ENCODE assay signal across 20 cellular contexts in the genomic region with DNA sequence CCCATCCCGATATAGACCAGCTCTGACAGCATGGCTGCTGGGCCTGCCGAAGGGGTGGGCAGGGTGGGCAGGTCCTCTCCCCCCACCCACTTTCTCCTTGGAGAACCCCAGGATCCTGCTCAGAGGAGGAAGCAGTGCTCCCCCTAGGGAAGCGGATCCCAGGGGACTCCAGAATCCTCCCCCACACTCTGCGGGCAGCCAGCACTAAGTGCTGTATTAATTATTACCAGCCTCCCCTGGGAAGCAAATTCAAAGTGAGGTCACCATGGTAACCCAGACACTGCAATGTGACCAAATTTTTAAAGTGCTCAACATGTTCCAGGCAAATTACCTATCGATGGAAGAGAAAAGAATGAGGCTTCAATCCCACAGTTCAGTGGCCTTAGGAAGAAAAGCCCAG. TPM values are rescaled to one million over a fixed set of nuclear protein-coding genes. Genes with fewer than 3 reads are reported as not detected.
A peak's percentile ranks its signal among the peaks of the same experiment; 100 is the strongest.
DNase-seq lines count a peak whose midpoint lies in the region; ATAC-seq and TF ChIP-seq lines count a peak whose summit lies in the region.
"Had no signal": no experiment of that assay in that cellular context is flagged by ENCODE, and none has a peak within 500 bp of the region (broad histone marks: within the 10 kb centered on the region; RNA-seq: fewer than 3 reads in every experiment).

No MANE protein-coding gene starts in this region.

- no peaks in the 10 kb centered on the region for H3K27me3 ChIP-seq in H9 (ENCODE audit: insufficient read depth, low read length)
- H3K27me3 ChIP-seq in MM.1S (replicated peaks; ENCODE audit: insufficient read depth, low read length), result no peaks in the 10 kb centered on the region
- H3K27me3 ChIP-seq: heart left ventricle, tibial nerve had no signal

- H3K27ac ChIP-seq in H9 (ENCODE audit: insufficient read length, low read depth, low read length) (no peak overlapping the region), MM.1S (ENCODE audit: low read length) (no peak overlapping the region)
- H3K27ac ChIP-seq: heart left ventricle, KMS-11, tibial nerve had no signal

- H3K18ac ChIP-seq in H9 (ENCODE audit: insufficient read length, low read depth, low read length), result peak overlapping the region; percentile 25

- H4K20me1 ChIP-seq in H9 (ENCODE audit: control insufficient read depth, insufficient read depth, insufficient read length) (no peaks in the 10 kb centered on the region), MM.1S (ENCODE audit: insufficient read depth, low read length) (no peaks in the 10 kb centered on the region)

- no peaks in the 10 kb centered on the region for H3K79me2 ChIP-seq in H9 (ENCODE audit: insufficient read depth, low read length)
- no peaks in the 10 kb centered on the region for H3K79me2 ChIP-seq in MM.1S (ENCODE audit: low read length)

- no peak for ATAC-seq in stimulated activated effector memory CD8-positive, alpha-beta T cell treated with anti-CD3 and anti-CD28 coated beads, Interleukin-12 subunit alpha, Interleukin-12 subunit beta, amount 100 ng/mL, for 72 hours
- ATAC-seq in GM21825 (IDR thresholded peaks at IDR 0.05; ENCODE audit: unreplicated experiment), result no peak
- ATAC-seq: CD8-positive, alpha-beta T cell; heart left ventricle had no signal

- H3K9ac ChIP-seq in H9 (ENCODE audit: extremely low read depth, insufficient read length, low read length) (no peak overlapping the region), MM.1S (ENCODE audit: low read length) (no peak overlapping the region)
- H3K9ac ChIP-seq: KMS-11 had no signal

- H4K5ac ChIP-seq in H9 (ENCODE audit: insufficient read length, low read depth, low read length), result no peak overlapping the region

- no peak overlapping the region for H4K91ac ChIP-seq in H9 (ENCODE audit: insufficient read length, low read depth, low read length)

- DNase-seq in NCI-H526 (lab: John Stamatoyannopoulos, UW) (peak; percentile 24 to 72), NCI-H526 treated with DMSO at 0.1 percent for 48 hours (lab: John Stamatoyannopoulos, UW) (no peak), H9 (no peak), chondrocyte (ENCODE audit: low spot score) (peak; percentile 28), MM.1S (no peak)
- no peak for DNase-seq in stimulated activated effector memory CD8-positive, alpha-beta T cell treated with anti-CD3 and anti-CD28 coated beads, Interleukin-12 subunit alpha, Interleukin-12 subunit beta, amount 100 ng/mL, for 72 hours (ENCODE audit: low spot score in 2 of 2)
- DNase-seq in activated effector memory CD4-positive, alpha-beta T cell treated with Interleukin-2 at 50 U/mL for 16 hours, result no peak
- DNase-seq: activated naive CD4-positive, alpha-beta T cell treated with Interleukin-2 at 50 U/mL for 16 hours; CD8-positive, alpha-beta T cell; cerebellar nuclear complex; DMS79; effector memory CD4-positive, alpha-beta T cell; heart left ventricle; mesendoderm; NCI-H146; stimulated activated CD4-positive, alpha-beta T cell treated with anti-CD3 and anti-CD28 coated beads, Interleukin-12 subunit alpha, Interleukin-12 subunit beta, amount 100 ng/mL, for 4 hours had no signal

- H3K14ac ChIP-seq in H9 (ENCODE audit: insufficient read depth, low read length), result no peak overlapping the region

- H2AK5ac ChIP-seq in H9 (ENCODE audit: insufficient read length, low read length), result no peak overlapping the region

- H3K36me3 ChIP-seq in MM.1S (replicated peaks; ENCODE audit: insufficient read depth, low read length), result no peaks in the 10 kb centered on the region
- H3K36me3 ChIP-seq: heart left ventricle, tibial nerve had no signal

- H2BK12ac ChIP-seq in H9 (ENCODE audit: insufficient read length, low read depth, low read length), result no peak overlapping the region

- H3K4me2 ChIP-seq in H9 (ENCODE audit: insufficient read depth, insufficient read length, low read length), result no peak overlapping the region
- H3K4me2 ChIP-seq in MM.1S (ENCODE audit: low read depth, low read length), result no peak overlapping the region
- H3K4me2 ChIP-seq: KMS-11 had no signal

- H3K27ac Mint-ChIP-seq in H9, result no peak overlapping the region
- no peak overlapping the region for H3K27ac Mint-ChIP-seq in chondrocyte (ENCODE audit: unreplicated experiment)
- peak overlapping the region; percentile 48 for H3K27ac Mint-ChIP-seq in stimulated activated effector memory CD8-positive, alpha-beta T cell treated with anti-CD3 and anti-CD28 coated beads, Interleukin-12 subunit alpha, Interleukin-12 subunit beta, amount 100 ng/mL, for 72 hours
- H3K27ac Mint-ChIP-seq: CD8-positive, alpha-beta T cell; nephron had no signal

- peaks cover 0 to 5% of the 10 kb centered on the region in 2 experiments; a peak in 2 of 5 replicates for H3K9me3 Mint-ChIP-seq in H9
- peaks cover 5% of the 10 kb centered on the region for H3K9me3 Mint-ChIP-seq in chondrocyte (ENCODE audit: low read depth)
- H3K9me3 Mint-ChIP-seq in stimulated activated effector memory CD8-positive, alpha-beta T cell treated with anti-CD3 and anti-CD28 coated beads, Interleukin-12 subunit alpha, Interleukin-12 subunit beta, amount 100 ng/mL, for 72 hours, result peaks cover 4% of the 10 kb centered on the region

- H2BK15ac ChIP-seq in H9 (ENCODE audit: low read depth, low read length), result no peak overlapping the region

- no peak overlapping the region for H2BK120ac ChIP-seq in H9 (ENCODE audit: low read depth, low read length, poor library complexity, severe bottlenecking)

- peaks cover 5% of the 10 kb centered on the region for H3K27me3 Mint-ChIP-seq in H9 (ENCODE audit: low read depth)
- peaks cover 12% of the 10 kb centered on the region for H3K27me3 Mint-ChIP-seq in chondrocyte (ENCODE audit: low read depth)

- H3K9me2 ChIP-seq in MM.1S (replicated peaks; ENCODE audit: insufficient read depth, low read length), result no peaks in the 10 kb centered on the region

- no peak overlapping the region for H3T11ph ChIP-seq in H9 (ENCODE audit: low read length)

- no peak overlapping the region for H2BK5ac ChIP-seq in H9 (ENCODE audit: insufficient read length, low read length)

- no CpG with 5 or more reads among the region's 5 CpGs for WGBS in H9 (ENCODE audit: extremely low coverage, insufficient read length, low lambda C conversion rate)

- no peak overlapping the region for H2BK20ac ChIP-seq in H9 (ENCODE audit: low read depth, low read length, poor library complexity, severe bottlenecking)

- H3K4me1 ChIP-seq in H9 (ENCODE audit: insufficient read depth, low read length) (peaks cover 5% of the 10 kb centered on the region; the same call in 1 of the 2 replicates), MM.1S (ENCODE audit: low read length) (peaks cover 11% of the 10 kb centered on the region)

- H3K23ac ChIP-seq in H9 (ENCODE audit: insufficient read length, low read depth, low read length), result no peak overlapping the region

- H3K79me1 ChIP-seq in H9 (ENCODE audit: insufficient read depth, low read depth, low read length, poor library complexity, severe bottlenecking), result no peaks in the 10 kb centered on the region

- no peaks in the 10 kb centered on the region for H3K23me2 ChIP-seq in H9 (ENCODE audit: insufficient read length, low read depth, low read length, poor library complexity, severe bottlenecking)

- H3K4me3 Mint-ChIP-seq in H9, result no peak overlapping the region
- no peak overlapping the region for H3K4me3 Mint-ChIP-seq in chondrocyte (ENCODE audit: unreplicated experiment)
- H3K4me3 Mint-ChIP-seq in stimulated activated effector memory CD8-positive, alpha-beta T cell treated with anti-CD3 and anti-CD28 coated beads, Interleukin-12 subunit alpha, Interleukin-12 subunit beta, amount 100 ng/mL, for 72 hours, result no peak overlapping the region
- H3K4me3 Mint-ChIP-seq: CD8-positive, alpha-beta T cell; nephron had no signal

- no peak overlapping the region for H3K4ac ChIP-seq in H9 (ENCODE audit: low read depth, low read length)

- H4K8ac ChIP-seq in H9 (replicated peaks; ENCODE audit: insufficient read length, low read depth, low read length), result no peak overlapping the region

- TF ChIP-seq CTCF in H9 (conservative IDR thresholded peaks at IDR 0.05) (no peak), chondrocyte (IDR thresholded peaks at IDR 0.05) (no peak), MM.1S (IDR thresholded peaks at IDR 0.05; ENCODE audit: low read length) (no peak)

- H2AFZ ChIP-seq in H9 (ENCODE audit: low read length) (no peak overlapping the region), MM.1S (ENCODE audit: low read length) (no peak overlapping the region)

- H3F3A ChIP-seq in MM.1S (ENCODE audit: insufficient read depth, low read length), result no peaks in the 10 kb centered on the region

- H3K36me3 Mint-ChIP-seq in H9 (ENCODE audit: insufficient read depth in 1 of 3, low read depth in 3 of 3) (no peaks in the 10 kb centered on the region; a peak in 1 of 7 replicates), chondrocyte (ENCODE audit: low read depth) (peaks cover 4% of the 10 kb centered on the region)
- H3K36me3 Mint-ChIP-seq in stimulated activated effector memory CD8-positive, alpha-beta T cell treated with anti-CD3 and anti-CD28 coated beads, Interleukin-12 subunit alpha, Interleukin-12 subunit beta, amount 100 ng/mL, for 72 hours, result no peaks in the 10 kb centered on the region
- H3K36me3 Mint-ChIP-seq: CD8-positive, alpha-beta T cell had no signal

- no peak overlapping the region for H3K4me3 ChIP-seq in MM.1S (ENCODE audit: low read length)
- H3K4me3 ChIP-seq: heart left ventricle, tibial nerve had no signal

- H3K4me1 Mint-ChIP-seq in H9 (peaks cover 17 to 18% of the 10 kb centered on the region in 2 experiments), chondrocyte (ENCODE audit: low read depth) (peaks cover 3% of the 10 kb centered on the region)
- peaks cover 6% of the 10 kb centered on the region for H3K4me1 Mint-ChIP-seq in stimulated activated effector memory CD8-positive, alpha-beta T cell treated with anti-CD3 and anti-CD28 coated beads, Interleukin-12 subunit alpha, Interleukin-12 subunit beta, amount 100 ng/mL, for 72 hours

- no peak overlapping the region for H3K56ac ChIP-seq in H9 (ENCODE audit: insufficient read length, low read depth, low read length)

- H3K9me3 ChIP-seq in H9 (ENCODE audit: control insufficient read depth, low read depth, low read length) (no peaks in the 10 kb centered on the region), MM.1S (replicated peaks; ENCODE audit: insufficient read depth, low read length) (no peaks in the 10 kb centered on the region)

RNA-seq across cellular contexts. Expression of a gene that starts 21.2 kb away (rescaled TPM):
- total RNA-seq in H9 (2021) (15.7 and 18.9 TPM in 2 replicates), chondrocyte (20.7 to 23.5 TPM (median 23.5 TPM) in 3 replicates)

Comparison
In these comparisons a context has a peak if more than half of its experiments do, and no peak if none do; other contexts are left out.
1. DNase-seq: peak in NCI-H526 (2 of 2) and chondrocyte (single experiment); none in NCI-H526 treated with DMSO at 0.1 percent for 48 hours (single experiment), H9 (single experiment), stimulated activated effector memory CD8-positive, alpha-beta T cell treated with anti-CD3 and anti-CD28 coated beads, Interleukin-12 subunit alpha, Interleukin-12 subunit beta, amount 100 ng/mL, for 72 hours (0 of 2), activated effector memory CD4-positive, alpha-beta T cell treated with Interleukin-2 at 50 U/mL for 16 hours (single experiment) and MM.1S (single experiment).